ENCODE assay signal across 23 cellular contexts in the genomic region with DNA sequence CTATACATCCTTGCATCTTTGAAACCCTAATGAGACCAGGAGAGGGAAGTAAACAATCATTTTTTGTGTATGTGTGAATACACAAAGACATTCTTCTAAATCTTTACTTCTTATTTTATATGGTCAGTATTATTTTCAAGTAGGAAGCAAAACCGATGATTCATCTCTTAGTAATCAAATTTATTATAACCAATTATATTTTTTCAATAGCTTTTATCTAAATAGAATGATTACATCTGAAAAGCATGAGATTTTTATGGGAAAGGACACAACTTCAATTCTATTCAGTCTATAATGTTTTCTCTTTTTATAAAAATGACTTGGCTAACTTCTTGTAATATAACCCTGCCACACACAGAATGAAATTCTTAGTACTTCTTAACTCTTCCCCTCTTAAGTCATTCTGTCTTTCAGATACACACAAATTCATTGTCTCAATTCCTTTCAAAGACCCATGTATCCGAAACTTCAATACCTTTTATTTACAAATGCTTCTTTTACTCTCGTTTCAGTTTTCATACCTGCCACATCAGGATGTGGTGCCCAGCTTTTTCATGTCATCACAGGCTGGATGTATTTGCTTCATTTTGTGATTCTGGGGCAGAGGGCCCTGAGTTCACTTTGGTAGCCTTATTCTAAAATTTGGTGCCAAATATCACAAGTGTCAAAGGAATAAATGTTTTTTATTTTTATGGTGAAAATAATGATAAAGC.
"Had no signal": no experiment of that assay in that cellular context is flagged by ENCODE, and none has a peak within 500 bp of the region (broad histone marks: within the 10 kb centered on the region; RNA-seq: fewer than 3 reads in every experiment).

No MANE protein-coding gene starts in this region.

- DNase-seq: activated CD4-positive, alpha-beta T cell treated with anti-CD3 and anti-CD28 coated beads for 48 hours; activated CD4-positive, alpha-beta T cell treated with anti-CD3 and anti-CD28 coated beads, Interleukin-2, amount 50 U/mL, for 4 hours; activated CD4-positive, CD25-positive, alpha-beta regulatory T cell treated with anti-CD3 and anti-CD28 coated beads, Interleukin-2, amount 50 U/mL, for 72 hours; activated CD8-positive, alpha-beta T cell treated with anti-CD3 and anti-CD28 coated beads, Interleukin-2, amount 10 ng/mL, durations not matched to agents 7 days and 5 days; activated effector memory CD4-positive, alpha-beta T cell treated with anti-CD3 and anti-CD28 coated beads, Interleukin-2, amount 50 U/mL, for 16 hours; activated naive CD4-positive, alpha-beta T cell treated with Interleukin-2 at 50 U/mL for 16 hours; activated naive CD8-positive, alpha-beta T cell treated with anti-CD3 and anti-CD28 coated beads, Interleukin-2, amount 50 U/mL, for 24 hours; activated T-cell treated with anti-CD3 and anti-CD28 coated beads, Interleukin-2, amount 50 U/mL, for 24 hours; amniotic stem cell; body of pancreas; Kasumi-1; KBM-7; NCI-H1092; NCI-H1417; NCI-H1930; NCI-H345; NCI-H510A; NCI-H526 treated with DMSO at 0.1 percent for 48 hours; T-helper 17 cell; T-helper 9 cell had no signal

- H3K9me3 ChIP-seq: ascending aorta, body of pancreas had no signal

- H3K4me1 ChIP-seq: ascending aorta had no signal

- H3K27ac ChIP-seq: ascending aorta, body of pancreas had no signal

- H3K4me3 ChIP-seq: ascending aorta, body of pancreas had no signal

- H3K36me3 ChIP-seq: ascending aorta had no signal

- H3K27me3 ChIP-seq: ascending aorta, body of pancreas had no signal

- ATAC-seq: activated CD8-positive, alpha-beta T cell treated with anti-CD3 and anti-CD28 coated beads, Interleukin-2, amount 10 ng/mL, durations not matched to agents 7 days and 5 days; activated naive CD4-positive, alpha-beta T cell treated with anti-CD3 and anti-CD28 coated beads, Interleukin-2, amount 50 U/mL, for 72 hours; activated naive CD8-positive, alpha-beta T cell treated with anti-CD3 and anti-CD28 coated beads, Interleukin-2, amount 50 U/mL, for 24 hours; body of pancreas; T-helper 17 cell; WTC11 had no signal
